ENCODE assay signal across 17 cellular contexts in the genomic region with DNA sequence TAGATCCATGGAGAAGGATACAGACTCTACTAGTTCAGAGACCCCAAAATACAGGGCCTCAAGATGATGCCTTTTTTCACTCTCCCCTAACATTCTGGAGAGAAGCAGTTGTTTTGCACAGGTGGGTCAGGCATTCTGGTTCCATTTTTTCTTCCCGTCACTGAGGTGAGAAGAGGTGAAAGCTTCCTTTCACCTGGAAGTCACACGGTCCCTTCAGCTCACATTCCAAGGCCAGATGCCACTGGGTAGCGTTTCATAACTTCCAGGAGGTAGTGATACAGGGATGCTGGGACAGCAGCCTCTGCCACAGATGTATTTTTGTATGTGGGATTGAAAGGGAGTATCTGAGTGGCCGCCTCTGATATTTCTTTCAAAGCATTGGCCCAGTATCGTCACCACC. TPM values are rescaled to one million over a fixed set of nuclear protein-coding genes. Genes with fewer than 3 reads are reported as not detected.
DNase-seq lines count a peak whose midpoint lies in the region; ATAC-seq, FAIRE-seq and TF ChIP-seq lines count a peak whose summit lies in the region.
"Had no signal": no experiment of that assay in that cellular context is flagged by ENCODE, and none has a peak within 500 bp of the region (broad histone marks: within the 10 kb centered on the region; RNA-seq: fewer than 3 reads in every experiment).

No MANE protein-coding gene starts in this region.

- H2BK5ac ChIP-seq in IMR-90 (ENCODE audit: low read depth, low read length, poor library complexity, severe bottlenecking) = no peak overlapping the region

- H3K9me3 Mint-ChIP-seq in astrocyte (ENCODE audit: unreplicated experiment) = peaks cover 15% of the 10 kb centered on the region
- no peaks in the 10 kb centered on the region for H3K9me3 Mint-ChIP-seq in natural killer cell

- TF ChIP-seq POLR2A in IMR-90 (IDR thresholded peaks at IDR 0.05; ENCODE audit: low read depth, low read length) (no peak), gastroesophageal sphincter (IDR thresholded peaks at IDR 0.05) (no peak)

- no peak overlapping the region for H3K23ac ChIP-seq in IMR-90 (ENCODE audit: low read depth, low read length)

- H2BK120ac ChIP-seq in IMR-90 (ENCODE audit: low read depth, low read length) = no peak overlapping the region

- ATAC-seq in IMR-90 (ENCODE audit: low read depth) (no peak), natural killer cell (no peak), gastroesophageal sphincter (no peak), SK-N-SH treated with all-trans-retinoic acid at 6 μM for 48 hours (no peak)
- ATAC-seq: heart left ventricle, right cardiac atrium had no signal

- H3K4me2 ChIP-seq in IMR-90 (ENCODE audit: low read depth, low read length) (no peak overlapping the region), astrocyte (ENCODE audit: low read length) (no peak overlapping the region)

- H2BK20ac ChIP-seq in IMR-90 (ENCODE audit: low read depth, low read length) = no peak overlapping the region

- TF ChIP-seq EP300 in gastroesophageal sphincter (IDR thresholded peaks at IDR 0.05) = no peak

- H3K18ac ChIP-seq in IMR-90 (ENCODE audit: low read depth, low read length) = no peak overlapping the region

- no peaks in the 10 kb centered on the region for H3K27me3 Mint-ChIP-seq in astrocyte (ENCODE audit: low read depth, unreplicated experiment)
- no peaks in the 10 kb centered on the region for H3K27me3 Mint-ChIP-seq in natural killer cell (ENCODE audit: low read depth in 2 of 2)

- DNase-seq in NCI-H2171 treated with DMSO at 0.1 percent for 48 hours (lab: John Stamatoyannopoulos, UW) = peak; percentile 55
- no peak for DNase-seq in NCI-H2171 (lab: John Stamatoyannopoulos, UW)
- DNase-seq in IMR-90 = no peak
- DNase-seq in astrocyte (ENCODE audit: low read depth) = no peak
- DNase-seq in natural killer cell = no peak
- no peak for DNase-seq in activated CD4-positive, CD25-positive, alpha-beta regulatory T cell (lab: John Stamatoyannopoulos, UW)
- DNase-seq: activated naive CD4-positive, alpha-beta T cell; cerebellar nuclear complex; GOT3; KBM-7; NCI-H1417; NCI-H446; right cardiac atrium; stimulated activated CD4-positive, alpha-beta T cell treated with anti-CD3 and anti-CD28 coated beads, Interleukin-2, amount 100 ng/mL, for 48 hours had no signal

- H3K4me1 Mint-ChIP-seq in astrocyte (ENCODE audit: low read depth, unreplicated experiment) (peaks cover 4% of the 10 kb centered on the region), natural killer cell (peaks cover 7 to 23% of the 10 kb centered on the region in 2 donors)

- H4K91ac ChIP-seq in IMR-90 (ENCODE audit: insufficient read depth, low read depth, low read length) = no peak overlapping the region

- no peaks in the 10 kb centered on the region for H3K27me3 ChIP-seq in IMR-90 (ENCODE audit: control insufficient read depth, insufficient read depth, low read length)
- H3K27me3 ChIP-seq in astrocyte (ENCODE audit: insufficient read depth, low read length) = no peaks in the 10 kb centered on the region
- no peaks in the 10 kb centered on the region for H3K27me3 ChIP-seq in gastroesophageal sphincter
- H3K27me3 ChIP-seq: heart left ventricle had no signal

- H3K4me3 Mint-ChIP-seq in astrocyte (ENCODE audit: unreplicated experiment) = peak overlapping the region; percentile 64
- peak overlapping the region; percentile 81 for H3K4me3 Mint-ChIP-seq in natural killer cell

- TF ChIP-seq CTCF in IMR-90 (conservative IDR thresholded peaks at IDR 0.05; ENCODE audit: low read depth, low read length) (no peak), astrocyte (IDR thresholded peaks at IDR 0.05; ENCODE audit: insufficient read depth, low read depth, low read length) (no peak), natural killer cell (IDR thresholded peaks at IDR 0.05) (no peak), gastroesophageal sphincter (IDR thresholded peaks at IDR 0.05) (no peak)

- H2AFZ ChIP-seq in IMR-90 (replicated peaks; ENCODE audit: low read length, poor library complexity) (no peak overlapping the region), astrocyte (ENCODE audit: low read depth, low read length) (no peak overlapping the region)

- no peak overlapping the region for H3K56ac ChIP-seq in IMR-90 (ENCODE audit: extremely low read depth, insufficient read depth, low read length)

- H3K14ac ChIP-seq in IMR-90 (replicated peaks; ENCODE audit: low read depth, low read length) = no peak overlapping the region

- no peak overlapping the region for H2BK15ac ChIP-seq in IMR-90 (ENCODE audit: low read depth, low read length)

- no peak for TF ChIP-seq RAD21 in IMR-90 (IDR thresholded peaks at IDR 0.05; ENCODE audit: low read length)

- peaks cover 6% of the 10 kb centered on the region; the same call in 1 of the 2 replicates for H3K9me1 ChIP-seq in IMR-90 (ENCODE audit: insufficient read depth, low read length)

- dilution Hi-C loops in IMR-90 (cut with HindIII; ENCODE audit: low sequenced_read_pairs, unreplicated experiment) = no loop called here

- H2AK5ac ChIP-seq in IMR-90 (ENCODE audit: low read depth, low read length) = 0 out of 2 replicates have a peak overlapping the region, but pooled peaks have one; percentile 8

- no peak overlapping the region for H4K5ac ChIP-seq in IMR-90 (ENCODE audit: low read depth, low read length)

- no CpG with 5 or more reads among the region's 5 CpGs for WGBS in IMR-90 (ENCODE audit: extremely low coverage in 2 of 2, insufficient read length in 1 of 2), 2 experiments
- 92% methylated on average over 2 of the region's 5 CpGs; no CpG with 5 or more reads in 1 of the 2 donors for WGBS in gastroesophageal sphincter (ENCODE audit: low coverage in 1 of 2), 2 donors

- TSS peak; percentile 53 for BruUV-seq in IMR-90 (replicated peaks; lab: Mats Ljungman, UMichigan)

- H3K4ac ChIP-seq in IMR-90 (ENCODE audit: low read depth, low read length) = no peak overlapping the region

- H3K36me3 Mint-ChIP-seq in astrocyte (ENCODE audit: low read depth, unreplicated experiment) (peaks cover 20% of the 10 kb centered on the region), natural killer cell (no peaks in the 10 kb centered on the region)

- H3K9me3 ChIP-seq in IMR-90 (ENCODE audit: control insufficient read depth, insufficient read depth, low read length) (peaks cover 3% of the 10 kb centered on the region; the same call in 1 of the 2 replicates), astrocyte (ENCODE audit: insufficient read depth, low read depth, low read length) (peaks cover 3% of the 10 kb centered on the region), gastroesophageal sphincter (no peaks in the 10 kb centered on the region)
- H3K9me3 ChIP-seq: heart left ventricle had no signal

- H3K36me3 ChIP-seq in IMR-90 (ENCODE audit: control insufficient read depth, insufficient read depth, low read length) (peaks cover 28% of the 10 kb centered on the region), astrocyte (ENCODE audit: insufficient read depth, low read length) (peaks cover 8% of the 10 kb centered on the region), gastroesophageal sphincter (peaks cover 0 to 34% of the 10 kb centered on the region in 2 donors)

- H3K4me1 ChIP-seq in IMR-90 (ENCODE audit: control insufficient read depth, insufficient read depth, low read length) (peaks cover 3% of the 10 kb centered on the region), astrocyte (ENCODE audit: insufficient read depth, low read length) (peaks cover 10% of the 10 kb centered on the region), gastroesophageal sphincter (peaks cover 3 to 23% (median 8%) of the 10 kb centered on the region in 3 donors)

- no peak overlapping the region for H3K9ac ChIP-seq in IMR-90 (ENCODE audit: low read depth, low read length)
- H3K9ac ChIP-seq in astrocyte (ENCODE audit: low read length) = no peak overlapping the region

- CTCF ChIA-PET in IMR-90 (lab: Yijun Ruan, JAX) = no interaction called here

- FAIRE-seq in astrocyte (lab: Jason Lieb, UNC) = no peak

- H3K4me3 ChIP-seq in IMR-90 (ENCODE audit: insufficient read depth, low read depth, low read length) (no peak overlapping the region), astrocyte (ENCODE audit: insufficient read depth, low read depth, low read length) (no peak overlapping the region), gastroesophageal sphincter (no peak overlapping the region)

- no peak overlapping the region for H2AK9ac ChIP-seq in IMR-90 (replicated peaks; ENCODE audit: low read depth, low read length, poor library complexity)

- no peak overlapping the region for H4K8ac ChIP-seq in IMR-90 (ENCODE audit: low read depth in 2 of 2, low read length in 2 of 2)

- in situ Hi-C loops in IMR-90 (cut with MboI; ENCODE audit: low sequenced_read_pairs) = no loop called here

- POLR2A ChIA-PET in IMR-90 (lab: Charles Lee; ENCODE audit: unreplicated experiment) = no interaction called here

- peaks cover 3% of the 10 kb centered on the region for H4K20me1 ChIP-seq in IMR-90 (ENCODE audit: insufficient read depth, low read length)
- H4K20me1 ChIP-seq in astrocyte (ENCODE audit: insufficient read depth, low read length) = peaks cover 14% of the 10 kb centered on the region

- intact Hi-C loops in IMR-90 (cut with micrococcal nuclease) (no loop called here), natural killer cell (cut with micrococcal nuclease) (no loop called here)

- peak overlapping the region; percentile 41 for H3K27ac Mint-ChIP-seq in astrocyte (ENCODE audit: unreplicated experiment)
- no peak overlapping the region for H3K27ac Mint-ChIP-seq in natural killer cell

- H3K27ac ChIP-seq in IMR-90 (ENCODE audit: insufficient read depth, low read length) = no peak overlapping the region
- H3K27ac ChIP-seq in astrocyte (ENCODE audit: low read depth, low read length) = no peak overlapping the region
- H3K27ac ChIP-seq in gastroesophageal sphincter = no peak overlapping the region
- H3K27ac ChIP-seq: heart left ventricle had no signal

- H3K79me1 ChIP-seq in IMR-90 (ENCODE audit: low read depth in 1 of 2, low read length in 2 of 2) = peaks cover 28 to 36% of the 10 kb centered on the region in 2 experiments

- H3K79me2 ChIP-seq in astrocyte (ENCODE audit: insufficient read depth, low read length) = peaks cover 25% of the 10 kb centered on the region

RNA-seq across cellular contexts. Expression of gene CDK10, which starts 1.9 kb away (rescaled TPM):
- total RNA-seq in IMR-90 (2012; rRNA removed) (18.6 and 19.5 TPM in 2 replicates), astrocyte (40.5 and 41.7 TPM in 2 replicates), natural killer cell (100 to 1,000 TPM; 102 to 123 (median 114) TPM), gastroesophageal sphincter (10 to 100 TPM; 24.1 to 44.0 (median 28.9) TPM)
- polyA plus RNA-seq in IMR-90 (2012; rRNA removed) = 61.8 and 65.3 TPM in 2 replicates
- 36.5 and 41.9 TPM in 2 replicates for polyA plus RNA-seq in IMR-90 (2012; cell fraction: cytosol; rRNA removed)
- polyA plus RNA-seq in IMR-90 (2012; cell fraction: nucleus; rRNA removed; ENCODE audit: low replicate concordance) = 292 and 559 TPM in 2 replicates

RNA-seq across cellular contexts. Expression of gene SPATA2L, which starts 13.1 kb away (rescaled TPM):
- total RNA-seq in IMR-90 (2012; rRNA removed) (4.8 and 5.0 TPM in 2 replicates), astrocyte (9.8 and 10.8 TPM in 2 replicates), natural killer cell (10 to 100 TPM; 23.1 to 37.9 (median 24.0) TPM), gastroesophageal sphincter (10 to 100 TPM in 3 of 4 donors, 1 to 10 TPM in 1; 8.7 to 21.8 (median 13.2) TPM)
- polyA plus RNA-seq in IMR-90 (2012; rRNA removed) = 6.9 and 8.8 TPM in 2 replicates
- 11.7 and 14.7 TPM in 2 replicates for polyA plus RNA-seq in IMR-90 (2012; cell fraction: cytosol; rRNA removed)
- 5.4 and 20.5 TPM in 2 replicates for polyA plus RNA-seq in IMR-90 (2012; cell fraction: nucleus; rRNA removed; ENCODE audit: low replicate concordance)

RNA-seq across cellular contexts. Expression of gene SPATA33, which starts 30.8 kb away (rescaled TPM):
- total RNA-seq in IMR-90 (2012; rRNA removed) = 0.90 and 1.1 TPM in 2 replicates
- 3.2 and 3.4 TPM in 2 replicates for polyA plus RNA-seq in IMR-90 (2012; rRNA removed)
- 1.8 and 2.4 TPM in 2 replicates for polyA plus RNA-seq in IMR-90 (2012; cell fraction: cytosol; rRNA removed)
- polyA plus RNA-seq in IMR-90 (2012; cell fraction: nucleus; rRNA removed; ENCODE audit: low replicate concordance) = 7.6 and 17.1 TPM in 2 replicates
- total RNA-seq in astrocyte = 11.8 and 12.3 TPM in 2 replicates
- 10 to 100 TPM in 1 of 3 donors, 1 to 10 TPM in 2; 6.5 to 11.9 (median 8.4) TPM for total RNA-seq in natural killer cell
- total RNA-seq in gastroesophageal sphincter = 1 to 10 TPM; 1.7 to 5.3 (median 3.2) TPM

RNA-seq across cellular contexts. Expression of gene CHMP1A, which starts 30.9 kb away (rescaled TPM):
- 99.8 and 113 TPM in 2 replicates for total RNA-seq in IMR-90 (2012; rRNA removed)
- 97.3 and 112 TPM in 2 replicates for polyA plus RNA-seq in IMR-90 (2012; rRNA removed)
- 84.9 and 127 TPM in 2 replicates for polyA plus RNA-seq in IMR-90 (2012; cell fraction: cytosol; rRNA removed)
- 115 and 242 TPM in 2 replicates for polyA plus RNA-seq in IMR-90 (2012; cell fraction: nucleus; rRNA removed; ENCODE audit: low replicate concordance)
- 84.2 and 85.7 TPM in 2 replicates for total RNA-seq in astrocyte
- 100 to 1,000 TPM; 124 to 135 (median 134) TPM for total RNA-seq in natural killer cell
- total RNA-seq in gastroesophageal sphincter = 100 to 1,000 TPM in 1 of 4 donors, 10 to 100 TPM in 3; 54.5 to 101 (median 82.2) TPM

RNA-seq across cellular contexts. Expression of gene VPS9D1, which starts 32.3 kb away (rescaled TPM):
- total RNA-seq in IMR-90 (2012; rRNA removed) (1.8 and 1.9 TPM in 2 replicates), astrocyte (11.3 and 12.4 TPM in 2 replicates), natural killer cell (10 to 100 TPM; 31.7 to 43.0 (median 35.4) TPM), gastroesophageal sphincter (10 to 100 TPM in 1 of 4 donors, 1 to 10 TPM in 3; 4.4 to 10.1 (median 7.3) TPM)
- polyA plus RNA-seq in IMR-90 (2012; rRNA removed) = 20.3 and 27.0 TPM in 2 replicates
- polyA plus RNA-seq in IMR-90 (2012; cell fraction: cytosol; rRNA removed) = 11.0 and 11.5 TPM in 2 replicates
- polyA plus RNA-seq in IMR-90 (2012; cell fraction: nucleus; rRNA removed; ENCODE audit: low replicate concordance) = 98.5 and 189 TPM in 2 replicates
